Comparison of ENCODE assay signal across 12 cellular contexts in genomic region chr6:158762787-158763439, GRCh38. TPM values are rescaled to one million over a fixed set of nuclear protein-coding genes. Genes with fewer than 3 reads are reported as not detected.
DNase-seq lines count a peak whose midpoint lies in the region; TF ChIP-seq lines count a peak whose summit lies in the region.
"Had no signal": no experiment of that assay in that cellular context is flagged by ENCODE, and none has a peak within 500 bp of the region (broad histone marks: within the 10 kb centered on the region; RNA-seq: fewer than 3 reads in every experiment).

No MANE protein-coding gene starts in this region.

- peak overlapping the region; percentile 71 to 99 (median 99) for H3K27ac Mint-ChIP-seq in IgD-negative memory B cell

- no peaks in the 10 kb centered on the region for H3K27me3 Mint-ChIP-seq in IgD-negative memory B cell

- peaks cover 76 to 100% (median 93%) of the 10 kb centered on the region in 10 experiments for H3K4me1 ChIP-seq in BLaER1 treated with 17β-estradiol and CSF1 and Interleukin-3, amounts not matched to agents 10 nM and 100 nM
- peaks cover 0 to 5% of the 10 kb centered on the region in 2 donors for H3K4me1 ChIP-seq in ascending aorta

- H3K36me3 Mint-ChIP-seq in IgD-negative memory B cell: peaks cover 8% of the 10 kb centered on the region

- no peaks in the 10 kb centered on the region for H3K27me3 ChIP-seq in BLaER1 treated with 17β-estradiol and CSF1 and Interleukin-3, amounts not matched to agents 10 nM and 100 nM
- no peaks in the 10 kb centered on the region for H3K27me3 ChIP-seq in ascending aorta
- H3K27me3 ChIP-seq: heart left ventricle had no signal

- H3K4me3 ChIP-seq in BLaER1 treated with 17β-estradiol and CSF1 and Interleukin-3, amounts not matched to agents 10 nM and 100 nM: no peak overlapping the region
- H3K4me3 ChIP-seq in ascending aorta: no peak overlapping the region
- H3K4me3 ChIP-seq: heart left ventricle had no signal

- in situ Hi-C loops in ACHN (cut with HindIII; ENCODE audit: low pct_ligation_motif_present, low pct_unique_long_range_greater_than_20kb, low sequenced_read_pairs): no loop called here

- peak in 1 of 2 donors; percentile 66 for DNase-seq in ascending aorta (ENCODE audit: low spot score in 2 of 2)
- peak; percentile 37 for DNase-seq in medulla oblongata (ENCODE audit: extremely low spot score)
- no peak for DNase-seq in DMS114 treated with DMSO at 0.1 percent for 48 hours (lab: John Stamatoyannopoulos, UW; ENCODE audit: unreplicated experiment)
- no peak for DNase-seq in SK-N-DZ (ENCODE audit: low spot score)
- DNase-seq in ACHN: no peak
- DNase-seq in KG1 (lab: John Stamatoyannopoulos, UW): no peak
- DNase-seq: activated CD8-positive, alpha-beta memory T cell treated with anti-CD3 and anti-CD28 coated beads for 24 hours; NCI-H1092 treated with DMSO at 0.1 percent for 48 hours; SHP77 treated with DMSO at 0.1 percent for 48 hours had no signal

- peaks cover 29 to 59% (median 40%) of the 10 kb centered on the region in 11 experiments for H3K36me3 ChIP-seq in BLaER1 treated with 17β-estradiol and CSF1 and Interleukin-3, amounts not matched to agents 10 nM and 100 nM
- peaks cover 9 to 28% of the 10 kb centered on the region in 2 donors for H3K36me3 ChIP-seq in ascending aorta

- H3K4me1 Mint-ChIP-seq in IgD-negative memory B cell: peaks cover 5 to 16% (median 7%) of the 10 kb centered on the region in 3 donors

- intact Hi-C loops in ascending aorta (cut with DNase I): loop anchor here (5.0 kb wide), 1 partner anchor 56 kb away; no protein-coding TSS in a partner anchor

- peak overlapping the region in 3 of 4 donors; percentile 18 to 77 (median 68) for H3K4me3 Mint-ChIP-seq in IgD-negative memory B cell

- H3K9me3 ChIP-seq in BLaER1 treated with 17β-estradiol and CSF1 and Interleukin-3, amounts not matched to agents 10 nM and 100 nM (replicated peaks in 1 of 11): no peaks in the 10 kb centered on the region
- no peaks in the 10 kb centered on the region for H3K9me3 ChIP-seq in ascending aorta
- H3K9me3 ChIP-seq: heart left ventricle had no signal

- H3K27ac ChIP-seq in BLaER1 treated with 17β-estradiol and CSF1 and Interleukin-3, amounts not matched to agents 10 nM and 100 nM: peak overlapping the region in 10 of 11 experiments; percentile 15 to 56 (median 32); a peak in 17 of 22 replicates
- peak overlapping the region; percentile 60 to 61 for H3K27ac ChIP-seq in ascending aorta

- peak overlapping the region in 5 of 11 experiments; percentile 2 to 59 (median 44); a peak in 7 of 22 replicates for H3K9ac ChIP-seq in BLaER1 treated with 17β-estradiol and CSF1 and Interleukin-3, amounts not matched to agents 10 nM and 100 nM

- no peak for TF ChIP-seq CTCF in ascending aorta (IDR thresholded peaks at IDR 0.05)

- peaks cover 0 to 8% (median 0%) of the 10 kb centered on the region in 3 donors for H3K9me3 Mint-ChIP-seq in IgD-negative memory B cell

- H4K20me1 ChIP-seq in BLaER1 treated with 17β-estradiol and CSF1 and Interleukin-3, amounts not matched to agents 10 nM and 100 nM: peaks cover 11 to 47% (median 18%) of the 10 kb centered on the region in 11 experiments; a peak in 20 of 22 replicates

- H3K4me2 ChIP-seq in BLaER1 treated with 17β-estradiol and CSF1 and Interleukin-3, amounts not matched to agents 10 nM and 100 nM: peak overlapping the region; percentile 37 to 84 (median 66)

RNA-seq across cellular contexts. Expression of gene EZR, which starts 56.3 kb away (rescaled TPM):
- polyA plus RNA-seq in IgD-negative memory B cell: 588 TPM
- 49.7 TPM for total RNA-seq in ascending aorta
- 46.2 and 51.6 TPM in 2 replicates for polyA plus RNA-seq in SK-N-DZ (2014; cell fraction: cytosol; rRNA removed)
- polyA plus RNA-seq in SK-N-DZ (2014; cell fraction: nucleus; rRNA removed): 31.1 and 33.2 TPM in 2 replicates
